1 cellular context compared by ENCODE assay signal in genomic region chr5:178153530-178154340, GRCh38.
TF ChIP-seq lines count a peak whose summit lies in the region.

Gene NHP2, minus strand, starts transcription at chr5:178153885. Its CDS starts 68 bp downstream, at chr5:178153817.

TF ChIP-seq in HepG2, 621 proteins besides CTCF, POLR2A, EP300 and RAD21 (continued from another document and continues in another):
- no peak for TF ChIP-seq THRA (CRISPR knock-in tag; IDR thresholded peaks at IDR 0.05; ENCODE audit: borderline replicate concordance)
- TF ChIP-seq ESRRA (CRISPR knock-in tag; IDR thresholded peaks at IDR 0.05; ENCODE audit: low read depth): no peak
- TF ChIP-seq ZBTB49 (CRISPR knock-in tag; IDR thresholded peaks at IDR 0.05; ENCODE audit: borderline replicate concordance): no peak
- no peak for TF ChIP-seq ZNF326 (CRISPR knock-in tag; IDR thresholded peaks at IDR 0.05; ENCODE audit: borderline replicate concordance)
- no peak for TF ChIP-seq ZNF792 (CRISPR knock-in tag; IDR thresholded peaks at IDR 0.05)
- TF ChIP-seq CREBL2 (CRISPR knock-in tag; IDR thresholded peaks at IDR 0.05; ENCODE audit: borderline replicate concordance): no peak
- TF ChIP-seq MED1 (CRISPR knock-in tag; IDR thresholded peaks at IDR 0.05): 0 out of 2 replicates have a peak, but pooled peaks have one; percentile 34
- TF ChIP-seq CHD4 (IDR thresholded peaks at IDR 0.05; ENCODE audit: borderline replicate concordance, low read length): no peak
- TF ChIP-seq ZNF790 (CRISPR knock-in tag; IDR thresholded peaks at IDR 0.05; ENCODE audit: borderline replicate concordance): no peak
- TF ChIP-seq MYC (CRISPR knock-in tag; IDR thresholded peaks at IDR 0.05; ENCODE audit: borderline replicate concordance): peak; percentile 97
- TF ChIP-seq ZNF503 (CRISPR knock-in tag; IDR thresholded peaks at IDR 0.05): no peak
- TF ChIP-seq TBX3 (IDR thresholded peaks at IDR 0.05; ENCODE audit: borderline replicate concordance): no peak
- TF ChIP-seq MAF1 (CRISPR knock-in tag; IDR thresholded peaks at IDR 0.05; ENCODE audit: borderline replicate concordance): peak; percentile 68; the same call in 1 of the 2 replicates
- peak; percentile 93 for TF ChIP-seq PHF20 (CRISPR knock-in tag; IDR thresholded peaks at IDR 0.05)
- TF ChIP-seq JUNB (CRISPR knock-in tag; IDR thresholded peaks at IDR 0.05; ENCODE audit: borderline replicate concordance): no peak
- no peak for TF ChIP-seq PRPF4 (IDR thresholded peaks at IDR 0.05; ENCODE audit: low read depth, low read length, poor library complexity, severe bottlenecking)
- TF ChIP-seq ZNF569 (CRISPR knock-in tag; IDR thresholded peaks at IDR 0.05; ENCODE audit: borderline replicate concordance): no peak
- TF ChIP-seq IRF9 (CRISPR knock-in tag; IDR thresholded peaks at IDR 0.05; ENCODE audit: borderline replicate concordance): 0 out of 2 replicates have a peak, but pooled peaks have one; percentile 23
- TF ChIP-seq XRCC5 (optimal IDR thresholded peaks at IDR 0.05; ENCODE audit: low read length): peak; percentile 37
- no peak for TF ChIP-seq DBP (CRISPR knock-in tag; IDR thresholded peaks at IDR 0.05; ENCODE audit: not compliant biosample characterization)
- TF ChIP-seq E2F1 (CRISPR knock-in tag; IDR thresholded peaks at IDR 0.05): no peak
- no peak for TF ChIP-seq ZFYVE20 (CRISPR knock-in tag; IDR thresholded peaks at IDR 0.05; ENCODE audit: borderline replicate concordance, low read depth)
- TF ChIP-seq PBX3 (CRISPR knock-in tag; IDR thresholded peaks at IDR 0.05; ENCODE audit: borderline replicate concordance): no peak
- no peak; the same call in 1 of the 2 replicates for TF ChIP-seq HOXA9 (CRISPR knock-in tag; IDR thresholded peaks at IDR 0.05; ENCODE audit: borderline replicate concordance)
- no peak for TF ChIP-seq SIX1 (CRISPR knock-in tag; IDR thresholded peaks at IDR 0.05; ENCODE audit: borderline replicate concordance)
- no peak for TF ChIP-seq FOXA1 (IDR thresholded peaks at IDR 0.05)
- TF ChIP-seq FOXA1 (CRISPR knock-in tag; IDR thresholded peaks at IDR 0.05): no peak
- peak; percentile 94 for TF ChIP-seq ARID4A (CRISPR knock-in tag; IDR thresholded peaks at IDR 0.05; ENCODE audit: borderline replicate concordance)
- no peak for TF ChIP-seq PLRG1 (conservative IDR thresholded peaks at IDR 0.05)
- peak; percentile 24; the same call in 1 of the 2 replicates for TF ChIP-seq ARID5B (CRISPR knock-in tag; IDR thresholded peaks at IDR 0.05)
- no peak for TF ChIP-seq MIER3 (CRISPR knock-in tag; IDR thresholded peaks at IDR 0.05; ENCODE audit: borderline replicate concordance)
- TF ChIP-seq KDM5B (CRISPR knock-in tag; IDR thresholded peaks at IDR 0.05; ENCODE audit: borderline replicate concordance): peak; percentile 34; the same call in 1 of the 2 replicates
- no peak for TF ChIP-seq ZBTB21 (CRISPR knock-in tag; IDR thresholded peaks at IDR 0.05)
- no peak for TF ChIP-seq KAT7 (CRISPR knock-in tag; IDR thresholded peaks at IDR 0.05; ENCODE audit: borderline replicate concordance)
- TF ChIP-seq HOMEZ (CRISPR knock-in tag; IDR thresholded peaks at IDR 0.05; ENCODE audit: low read depth): peak; percentile 92
- TF ChIP-seq ZNF737 (CRISPR knock-in tag; IDR thresholded peaks at IDR 0.05; ENCODE audit: borderline replicate concordance): no peak
- TF ChIP-seq SRF (IDR thresholded peaks at IDR 0.05; ENCODE audit: low read depth, low read length): no peak
- no peak for TF ChIP-seq RFXANK (CRISPR knock-in tag; IDR thresholded peaks at IDR 0.05)
- TF ChIP-seq BRCA1 (CRISPR knock-in tag; IDR thresholded peaks at IDR 0.05): no peak
- no peak for TF ChIP-seq U2AF1 (optimal IDR thresholded peaks at IDR 0.05; ENCODE audit: low read depth, low read length)
- no peak for TF ChIP-seq ZBTB3 (CRISPR knock-in tag; IDR thresholded peaks at IDR 0.05; ENCODE audit: borderline replicate concordance, low read depth)
